15 cellular contexts compared by ENCODE assay signal in the genomic region with DNA sequence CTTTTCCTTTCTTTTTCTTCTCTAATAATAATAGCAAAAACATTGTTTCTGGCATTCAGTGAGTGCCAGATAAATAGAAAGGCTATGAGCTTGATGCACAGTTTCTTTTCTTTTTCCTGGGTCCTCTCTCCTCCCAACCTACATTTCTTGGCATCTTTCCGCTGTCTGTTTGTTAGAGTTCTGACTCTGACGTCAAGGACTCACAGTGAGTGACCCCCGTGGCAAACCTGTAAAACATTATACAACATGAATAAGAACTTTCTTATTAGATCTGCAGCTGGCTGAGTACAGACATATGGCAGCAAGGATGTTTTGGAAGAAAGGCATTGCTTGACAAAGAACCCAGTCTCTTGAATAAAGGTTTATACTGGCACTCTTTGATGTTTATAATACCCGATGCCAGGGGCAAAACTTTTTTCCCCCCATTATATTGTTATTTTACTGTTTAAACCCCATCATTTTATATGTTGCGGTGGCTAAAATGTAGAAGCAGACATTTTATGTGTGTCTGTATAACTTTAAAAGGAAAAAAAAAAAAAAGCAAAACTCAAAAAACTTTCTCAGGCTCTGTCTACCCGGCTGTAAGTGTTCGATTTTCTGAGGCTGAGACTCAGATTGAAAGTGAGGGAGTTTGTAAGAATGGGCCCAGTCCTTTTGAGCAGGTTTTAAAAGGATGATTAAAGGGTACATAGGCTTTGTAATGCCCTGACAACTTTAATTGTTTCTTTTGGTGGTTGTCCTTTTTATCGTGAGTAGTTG.
DNase-seq lines count a peak whose midpoint lies in the region; ATAC-seq and TF ChIP-seq lines count a peak whose summit lies in the region.
"Had no signal": no experiment of that assay in that cellular context is flagged by ENCODE, and none has a peak within 500 bp of the region (broad histone marks: within the 10 kb centered on the region; RNA-seq: fewer than 3 reads in every experiment).

No MANE protein-coding gene starts in this region.

- H3K27ac ChIP-seq in brain microvascular endothelial cell, result peak overlapping the region; percentile 73

- H3K27ac Mint-ChIP-seq in progenitor cell of endocrine pancreas, result peak overlapping the region; percentile 49
- H3K27ac Mint-ChIP-seq: B cell; naive thymus-derived CD8-positive, alpha-beta T cell; T-cell had no signal

- peaks cover 16% of the 10 kb centered on the region for H3K4me1 Mint-ChIP-seq in progenitor cell of endocrine pancreas (ENCODE audit: low read depth)
- H3K4me1 Mint-ChIP-seq: B cell; naive thymus-derived CD8-positive, alpha-beta T cell; T-cell had no signal

- intact Hi-C loops in left ventricle myocardium superior (cut with micrococcal nuclease), result no loop called here
- intact Hi-C loops in left colon (cut with DNase I, micrococcal nuclease), result no loop called here

- no peaks in the 10 kb centered on the region for H3K36me3 ChIP-seq in brain microvascular endothelial cell (replicated peaks)

- peaks cover 6% of the 10 kb centered on the region for H3K9me3 Mint-ChIP-seq in progenitor cell of endocrine pancreas (ENCODE audit: low read depth)

- H3K4me3 ChIP-seq in brain microvascular endothelial cell (ENCODE audit: low read depth, low read length), result no peak overlapping the region

- peaks cover 9% of the 10 kb centered on the region for H3K36me3 Mint-ChIP-seq in progenitor cell of endocrine pancreas (ENCODE audit: insufficient read depth)
- H3K36me3 Mint-ChIP-seq: naive thymus-derived CD8-positive, alpha-beta T cell; T-cell had no signal

- no peaks in the 10 kb centered on the region for H3K27me3 ChIP-seq in brain microvascular endothelial cell (replicated peaks)

- TF ChIP-seq CTCF in brain microvascular endothelial cell (IDR thresholded peaks at IDR 0.05; ENCODE audit: low read depth, low read length, missing control alignments) (no peak), progenitor cell of endocrine pancreas (IDR thresholded peaks at IDR 0.05; ENCODE audit: unreplicated experiment) (no peak)

- peak; percentile 40 for DNase-seq in COLO829 (ENCODE audit: low spot score)
- DNase-seq in brain microvascular endothelial cell, result peak; percentile 89
- no peak for DNase-seq in left ventricle myocardium superior
- DNase-seq in progenitor cell of endocrine pancreas (ENCODE audit: low spot score, unreplicated experiment), result no peak
- DNase-seq in left colon, result no peak
- DNase-seq in dermis blood vessel endothelial cell, result no peak
- no peak for DNase-seq in NCI-H1417 treated with DMSO at 0.1 percent for 48 hours (lab: John Stamatoyannopoulos, UW)
- DNase-seq: activated CD4-positive, alpha-beta T cell treated with anti-CD3 and anti-CD28 coated beads for 48 hours; erythroblast; H7; MM.1S; naive thymus-derived CD8-positive, alpha-beta T cell; T-cell had no signal

- in situ Hi-C loops in brain microvascular endothelial cell (cut with HindIII; ENCODE audit: low pct_ligation_motif_present, low sequenced_read_pairs), result no loop called here

- ATAC-seq in left ventricle myocardium superior, result peak; percentile 24
- no peak for ATAC-seq in GM21423 (IDR thresholded peaks at IDR 0.05; ENCODE audit: unreplicated experiment)
- ATAC-seq in left colon, result no peak
- ATAC-seq: naive thymus-derived CD8-positive, alpha-beta T cell; T-cell had no signal

- no peak overlapping the region for H3K4me3 Mint-ChIP-seq in progenitor cell of endocrine pancreas (ENCODE audit: low read depth)
- H3K4me3 Mint-ChIP-seq: B cell; naive thymus-derived CD8-positive, alpha-beta T cell; T-cell had no signal

- H3K27me3 Mint-ChIP-seq in progenitor cell of endocrine pancreas, result no peaks in the 10 kb centered on the region
- H3K27me3 Mint-ChIP-seq: B cell, T-cell had no signal

Comparison
In these comparisons a context has a peak if more than half of its experiments do, and no peak if none do; other contexts are left out.
1. DNase-seq: peak in COLO829 (single experiment) and brain microvascular endothelial cell (single experiment); none in left ventricle myocardium superior (single experiment), progenitor cell of endocrine pancreas (single experiment), left colon (0 of 2), dermis blood vessel endothelial cell (single experiment) and NCI-H1417 treated with DMSO at 0.1 percent for 48 hours (single experiment).